Comparison of ENCODE assay signal across 8 cellular contexts in the genomic region with DNA sequence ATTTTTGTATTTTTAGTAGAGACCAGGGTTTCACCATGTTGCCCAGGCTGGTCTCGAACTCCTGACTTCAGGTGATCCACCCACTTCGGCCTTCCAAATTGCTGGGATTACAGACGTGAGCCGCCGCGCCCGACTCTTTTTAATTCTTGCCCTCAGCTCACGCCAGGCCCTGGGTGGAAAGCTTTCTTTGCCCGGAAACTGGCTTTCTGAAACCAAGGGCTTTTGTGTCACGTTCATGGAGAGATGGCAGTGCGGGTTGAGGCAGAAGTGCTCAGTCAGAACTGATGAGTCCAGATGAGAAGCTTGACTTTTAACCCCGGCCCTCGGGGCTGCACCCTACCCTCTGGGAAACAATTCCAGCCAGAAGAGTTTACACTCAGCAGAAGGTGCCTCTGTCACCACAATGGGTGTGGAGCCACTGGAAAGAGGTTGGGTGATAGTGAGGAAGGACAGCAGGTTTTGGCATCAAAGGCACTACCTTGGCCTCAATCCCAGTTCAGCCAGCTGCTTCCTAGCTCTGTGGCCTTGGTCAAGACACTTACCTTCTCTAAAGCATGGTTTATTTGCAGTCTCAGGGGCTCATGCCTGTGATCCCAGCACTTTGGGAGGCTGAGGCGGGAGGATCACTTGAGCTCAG. TPM values are rescaled to one million over a fixed set of nuclear protein-coding genes. Genes with fewer than 3 reads are reported as not detected.
DNase-seq lines count a peak whose midpoint lies in the region; ATAC-seq and TF ChIP-seq lines count a peak whose summit lies in the region.

No MANE protein-coding gene starts in this region.

- H3K4me3 ChIP-seq in CD8-positive, alpha-beta T cell (ENCODE audit: low read depth, low read length), result peak overlapping the region; percentile 85
- H3K4me3 ChIP-seq in parathyroid adenoma (ENCODE audit: low read depth, low read length), result no peak overlapping the region

- H3K4me1 Mint-ChIP-seq in CD8-positive, alpha-beta T cell (ENCODE audit: low read depth), result peaks cover 11% of the 10 kb centered on the region

- DNase-seq in CD8-positive, alpha-beta T cell, result no peak
- peak; percentile 32 to 79 for DNase-seq in NCI-H446 (lab: John Stamatoyannopoulos, UW)
- peak; percentile 36 to 43 for DNase-seq in dermis microvascular lymphatic vessel endothelial cell (ENCODE audit: low read depth in 2 of 2)
- no peak for DNase-seq in SIG-M5 treated with dmso at 0.1 percent for 504 hours (lab: John Stamatoyannopoulos, UW; ENCODE audit: unreplicated experiment)
- DNase-seq in GM19238 (ENCODE audit: insufficient read length, low spot score), result no peak
- no peak for DNase-seq in Kasumi-1 (lab: John Stamatoyannopoulos, UW)

- POLR2A ChIA-PET in CD8-positive, alpha-beta T cell (lab: Charles Lee), result interaction anchor here (1.7 to 1.8 kb wide), 2 partner anchors 158 to 243 kb away, joined by 5 to 8 read pairs; a partner anchor contains a TSS

- peak overlapping the region; percentile 69 for H3K4me2 ChIP-seq in parathyroid adenoma (ENCODE audit: low read length)

- CTCF ChIA-PET in CD8-positive, alpha-beta T cell (lab: Charles Lee), result interaction anchor here (0.6 to 1.8 kb wide), 2 partner anchors 10 to 39 kb away, joined by 3 to 14 read pairs; no protein-coding TSS in a partner anchor

- H3K4me1 ChIP-seq in CD8-positive, alpha-beta T cell (ENCODE audit: insufficient read depth, low read length), result peaks cover 24% of the 10 kb centered on the region
- H3K4me1 ChIP-seq in parathyroid adenoma, result no peaks in the 10 kb centered on the region

- no peaks in the 10 kb centered on the region for H3K36me3 ChIP-seq in CD8-positive, alpha-beta T cell (ENCODE audit: insufficient read depth, low read length)
- H3K36me3 ChIP-seq in parathyroid adenoma (ENCODE audit: control insufficient read depth, insufficient read depth, low read length), result no peaks in the 10 kb centered on the region

- TF ChIP-seq CTCF in CD8-positive, alpha-beta T cell (IDR thresholded peaks at IDR 0.05), result no peak
- TF ChIP-seq CTCF in parathyroid adenoma (IDR thresholded peaks at IDR 0.05), result no peak

- H3K27ac ChIP-seq in CD8-positive, alpha-beta T cell (ENCODE audit: low read depth, low read length), result no peak overlapping the region
- no peak overlapping the region for H3K27ac ChIP-seq in parathyroid adenoma

- no peaks in the 10 kb centered on the region for H3K27me3 Mint-ChIP-seq in CD8-positive, alpha-beta T cell (ENCODE audit: low read depth)

- H2AFZ ChIP-seq in parathyroid adenoma, result peak overlapping the region; percentile 73

- H3K79me2 ChIP-seq in parathyroid adenoma, result peaks cover 9% of the 10 kb centered on the region

- H3K27me3 ChIP-seq in CD8-positive, alpha-beta T cell (ENCODE audit: insufficient read depth, low read length), result no peaks in the 10 kb centered on the region
- no peaks in the 10 kb centered on the region for H3K27me3 ChIP-seq in parathyroid adenoma (ENCODE audit: control insufficient read depth, insufficient read depth, low read length)

- peak overlapping the region; percentile 80 for H3K4me3 Mint-ChIP-seq in CD8-positive, alpha-beta T cell

- intact Hi-C loops in CD8-positive, alpha-beta T cell (cut with DNase I, micrococcal nuclease), result loop anchor here (1.0 to 10.0 kb wide), 4 partner anchors 157 to 329 kb away; a partner anchor contains a TSS

- no peaks in the 10 kb centered on the region for H3K9me3 Mint-ChIP-seq in CD8-positive, alpha-beta T cell

- no peaks in the 10 kb centered on the region for H3K36me3 Mint-ChIP-seq in CD8-positive, alpha-beta T cell

- ATAC-seq in CD8-positive, alpha-beta T cell, result no peak
- ATAC-seq in HG03025 (IDR thresholded peaks at IDR 0.05; ENCODE audit: low FRiP score, unreplicated experiment), result no peak

- H3K27ac Mint-ChIP-seq in CD8-positive, alpha-beta T cell, result no peak overlapping the region

- H3K9me3 ChIP-seq in CD8-positive, alpha-beta T cell (ENCODE audit: low read length), result no peaks in the 10 kb centered on the region
- H3K9me3 ChIP-seq in parathyroid adenoma (ENCODE audit: control insufficient read depth, low read length), result no peaks in the 10 kb centered on the region

- no peak overlapping the region for H3K9ac ChIP-seq in parathyroid adenoma

RNA-seq across cellular contexts. Expression of a gene that starts 0.9 kb away (rescaled TPM):
- 10 to 100 TPM; 25.4 TPM for total RNA-seq in CD8-positive, alpha-beta T cell
- 58.4 and 58.5 TPM in 2 replicates for total RNA-seq in dermis microvascular lymphatic vessel endothelial cell

Comparison
In these comparisons a context has a peak if more than half of its experiments do, and no peak if none do; other contexts are left out.
1. DNase-seq: peak in NCI-H446 (2 of 2) and dermis microvascular lymphatic vessel endothelial cell (2 of 2); none in CD8-positive, alpha-beta T cell (0 of 7), SIG-M5 treated with dmso at 0.1 percent for 504 hours (single experiment), GM19238 (single experiment) and Kasumi-1 (0 of 2).